In genomic region chr2:69436937-69437750, GRCh38 we compare ENCODE assay signal across 8 cellular contexts. TPM values are rescaled to one million over a fixed set of nuclear protein-coding genes. Genes with fewer than 3 reads are reported as not detected.
A peak's percentile ranks its signal among the peaks of the same experiment; 100 is the strongest.
DNase-seq lines count a peak whose midpoint lies in the region; ATAC-seq and TF ChIP-seq lines count a peak whose summit lies in the region.

NFU1 (minus strand) TSS chr2:69437435; CDS start chr2:69437422, 13 bp downstream.

- peak in 2 of 3 donors; percentile 15 to 18 for TF ChIP-seq POLR2A in spleen (IDR thresholded peaks at IDR 0.05)

- DNase-seq in AG09309 (ENCODE audit: low read depth), result peak; percentile 88
- peak; percentile 90 for DNase-seq in NCI-H226
- peak; percentile 94 for DNase-seq in WTC11 (ENCODE audit: low spot score)
- DNase-seq in cardiac fibroblast (ENCODE audit: low read depth in 2 of 2), result peak; percentile 96 to 98
- peak; percentile 97 to 98 (median 98) for DNase-seq in immature natural killer cell
- peak; percentile 98 for DNase-seq in spleen

- H3K36me3 ChIP-seq in spleen, result no peaks in the 10 kb centered on the region

- H3K27ac Mint-ChIP-seq in WTC11 (peak within 1 kb of the TSS; percentile 96), immature natural killer cell (peak within 1 kb of the TSS; percentile 95 to 100 (median 98))

- intact Hi-C loops in spleen (cut with DNase I; ENCODE audit: low total_unique reads), result loop anchor here (10.0 kb wide), 1 partner anchor 278 kb away; no protein-coding TSS in a partner anchor

- H3K9me3 ChIP-seq in spleen, result peaks cover 0 to 7% (median 0%) of the 10 kb centered on the region in 8 donors

- TF ChIP-seq CTCF in AG09309 (IDR thresholded peaks at IDR 0.05; ENCODE audit: control insufficient read depth, insufficient read depth, low read depth, low read length, missing control alignments), result peak; percentile 70
- peak; percentile 28; the same call in 1 of the 2 replicates for TF ChIP-seq CTCF in WTC11 (IDR thresholded peaks at IDR 0.05)
- peak; percentile 81 for TF ChIP-seq CTCF in cardiac fibroblast (IDR thresholded peaks at IDR 0.05; ENCODE audit: low read depth, low read length)
- peak; percentile 67 to 90 (median 84) for TF ChIP-seq CTCF in spleen (IDR thresholded peaks at IDR 0.05 in 8 of 11, conservative IDR thresholded peaks at IDR 0.05 in 3 of 11)

- POLR2A ChIA-PET in WTC11 (lab: Charles Lee), result interaction anchor here (0.7 to 1.4 kb wide), 9 partner anchors 16 to 304 kb away, joined by 3 to 9 read pairs (median 4); partner anchors contain the start of genes AAK1 and GFPT1

- H3K9me3 Mint-ChIP-seq in WTC11 (peaks cover 13% of the 10 kb centered on the region), immature natural killer cell (no peaks in the 10 kb centered on the region)

- H3K4me1 Mint-ChIP-seq in WTC11 (peaks cover 29% of the 10 kb centered on the region), immature natural killer cell (peaks cover 34 to 36% of the 10 kb centered on the region in 2 donors)

- peaks cover 6% of the 10 kb centered on the region; the same call in 1 of the 2 replicates for H3K36me3 Mint-ChIP-seq in WTC11
- peaks cover 0 to 6% (median 4%) of the 10 kb centered on the region in 3 donors for H3K36me3 Mint-ChIP-seq in immature natural killer cell

- CTCF ChIA-PET in WTC11 (lab: Charles Lee), result interaction anchor here (0.6 to 2.3 kb wide), 25 partner anchors 9 to 970 kb away, joined by 3 to 17 read pairs (median 4); partner anchors contain the start of genes AAK1, APLF and FBXO48

- no peaks in the 10 kb centered on the region; the same call in 1 of the 2 replicates for H3K27me3 Mint-ChIP-seq in WTC11 (ENCODE audit: low read depth)
- H3K27me3 Mint-ChIP-seq in immature natural killer cell (ENCODE audit: low read depth in 3 of 3), result peaks cover 5 to 18% (median 9%) of the 10 kb centered on the region in 3 donors

- 0 to 1% (median 1%) methylated on average over 27 to 60 of the region's 60 CpGs for WGBS in spleen, 5 donors

- H3K4me3 ChIP-seq in AG09309 (ENCODE audit: control insufficient read depth, low read depth, low read length) (peak within 1 kb of the TSS; percentile 93), cardiac fibroblast (replicated peaks in 1 of 2; ENCODE audit: low read depth in 2 of 2, low read length in 2 of 2) (peak within 1 kb of the TSS; percentile 82 to 87), spleen (peak within 1 kb of the TSS; percentile 52 to 87 (median 74))

- H3K27me3 ChIP-seq in spleen (replicated peaks in 1 of 7), result no peaks in the 10 kb centered on the region

- H3K4me3 Mint-ChIP-seq in WTC11 (peak within 1 kb of the TSS; percentile 93), immature natural killer cell (peak within 1 kb of the TSS; percentile 89 to 99 (median 94))

- H3K27ac ChIP-seq in spleen, result peak within 1 kb of the TSS; percentile 84 to 99 (median 96)

- H3K4me1 ChIP-seq in spleen, result peaks cover 3 to 55% (median 33%) of the 10 kb centered on the region in 6 donors

- ATAC-seq in GM18909 (IDR thresholded peaks at IDR 0.05; ENCODE audit: poor library complexity, unreplicated experiment), result peak; percentile 95
- ATAC-seq in HG03175 (IDR thresholded peaks at IDR 0.05; ENCODE audit: unreplicated experiment), result peak; percentile 95
- peak; percentile 97 for ATAC-seq in WTC11

TF ChIP-seq in WTC11, 78 proteins besides CTCF, POLR2A, EP300 and RAD21 (continues in another document):
- TF ChIP-seq CBFB (CRISPR knock-in tag; IDR thresholded peaks at IDR 0.05; ENCODE audit: low read depth), result no peak
- TF ChIP-seq, protein P1, sequence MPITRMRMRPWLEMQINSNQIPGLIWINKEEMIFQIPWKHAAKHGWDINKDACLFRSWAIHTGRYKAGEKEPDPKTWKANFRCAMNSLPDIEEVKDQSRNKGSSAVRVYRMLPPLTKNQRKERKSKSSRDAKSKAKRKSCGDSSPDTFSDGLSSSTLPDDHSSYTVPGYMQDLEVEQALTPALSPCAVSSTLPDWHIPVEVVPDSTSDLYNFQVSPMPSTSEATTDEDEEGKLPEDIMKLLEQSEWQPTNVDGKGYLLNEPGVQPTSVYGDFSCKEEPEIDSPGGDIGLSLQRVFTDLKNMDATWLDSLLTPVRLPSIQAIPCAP (CRISPR knock-in tag; IDR thresholded peaks at IDR 0.05), result no peak
- TF ChIP-seq TEAD1 (CRISPR knock-in tag; IDR thresholded peaks at IDR 0.05), result peak; percentile 73; the same call in 1 of the 2 replicates
- 0 out of 2 replicates have a peak, but pooled peaks have one; percentile 10 for TF ChIP-seq NR1H2 (CRISPR knock-in tag; IDR thresholded peaks at IDR 0.05)
- TF ChIP-seq E2F5 (CRISPR knock-in tag; IDR thresholded peaks at IDR 0.05), result 0 out of 2 replicates have a peak, but pooled peaks have one; percentile 43
- 0 out of 2 replicates have a peak, but pooled peaks have one; percentile 60 for TF ChIP-seq MAX (CRISPR knock-in tag; IDR thresholded peaks at IDR 0.05)
- TF ChIP-seq PRRX2 (CRISPR knock-in tag; IDR thresholded peaks at IDR 0.05), result no peak
- no peak for TF ChIP-seq ZNF219 (CRISPR knock-in tag; IDR thresholded peaks at IDR 0.05; ENCODE audit: borderline replicate concordance)
- no peak for TF ChIP-seq AR (CRISPR knock-in tag; IDR thresholded peaks at IDR 0.05)
- TF ChIP-seq, protein P2, sequence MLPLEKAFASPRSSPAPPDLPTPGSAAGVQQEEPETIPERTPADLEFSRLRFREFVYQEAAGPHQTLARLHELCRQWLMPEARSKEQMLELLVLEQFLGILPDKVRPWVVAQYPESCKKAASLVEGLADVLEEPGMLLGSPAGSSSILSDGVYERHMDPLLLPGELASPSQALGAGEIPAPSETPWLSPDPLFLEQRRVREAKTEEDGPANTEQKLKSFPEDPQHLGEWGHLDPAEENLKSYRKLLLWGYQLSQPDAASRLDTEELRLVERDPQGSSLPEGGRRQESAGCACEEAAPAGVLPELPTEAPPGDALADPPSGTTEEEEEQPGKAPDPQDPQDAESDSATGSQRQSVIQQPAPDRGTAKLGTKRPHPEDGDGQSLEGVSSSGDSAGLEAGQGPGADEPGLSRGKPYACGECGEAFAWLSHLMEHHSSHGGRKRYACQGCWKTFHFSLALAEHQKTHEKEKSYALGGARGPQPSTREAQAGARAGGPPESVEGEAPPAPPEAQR (CRISPR knock-in tag; IDR thresholded peaks at IDR 0.05), result no peak
- peak; percentile 69; the same call in 1 of the 2 replicates for TF ChIP-seq FOXP1 (CRISPR knock-in tag; IDR thresholded peaks at IDR 0.05; ENCODE audit: borderline replicate concordance)
- no peak for TF ChIP-seq SMAD3 (CRISPR knock-in tag; IDR thresholded peaks at IDR 0.05; ENCODE audit: borderline replicate concordance)
- no peak for TF ChIP-seq MYBL2 (CRISPR knock-in tag; IDR thresholded peaks at IDR 0.05)
- TF ChIP-seq CREB1 (CRISPR knock-in tag; IDR thresholded peaks at IDR 0.05), result no peak
- no peak for TF ChIP-seq ZNF423 (CRISPR knock-in tag; IDR thresholded peaks at IDR 0.05)
- TF ChIP-seq NFYB (CRISPR knock-in tag; conservative IDR thresholded peaks at IDR 0.05; ENCODE audit: low read depth), result no peak
- no peak for TF ChIP-seq RELA (CRISPR knock-in tag; IDR thresholded peaks at IDR 0.05; ENCODE audit: borderline replicate concordance)

RNA-seq across cellular contexts. Expression of gene NFU1, which starts in this region (rescaled TPM):
- 39.3 to 47.8 TPM (median 46.1 TPM) in 3 replicates for total RNA-seq in WTC11 (2021)
- 100 to 1,000 TPM in 2 of 3 donors, 10 to 100 TPM in 1; 67.2 to 130 (median 126) TPM for polyA plus RNA-seq in immature natural killer cell
- 10 to 100 TPM; 24.8 to 36.2 (median 27.8) TPM for total RNA-seq in spleen
- 10 to 100 TPM; 45.5 to 53.0 (median 48.4) TPM for polyA plus RNA-seq in spleen

Comparison
In these comparisons a context has a peak if more than half of its experiments do, and no peak if none do; other contexts are left out.
1. Peak in every context shown above with its lines: DNase-seq, ATAC-seq, H3K4me3 ChIP-seq and H3K27ac ChIP-seq.
2. CTCF ChIP-seq: peak in every context shown above with its lines; median percentile 84 in spleen; 81 in cardiac fibroblast; 70 in AG09309; 28 in WTC11.